Comparison of ENCODE assay signal across 18 cellular contexts in the genomic region with DNA sequence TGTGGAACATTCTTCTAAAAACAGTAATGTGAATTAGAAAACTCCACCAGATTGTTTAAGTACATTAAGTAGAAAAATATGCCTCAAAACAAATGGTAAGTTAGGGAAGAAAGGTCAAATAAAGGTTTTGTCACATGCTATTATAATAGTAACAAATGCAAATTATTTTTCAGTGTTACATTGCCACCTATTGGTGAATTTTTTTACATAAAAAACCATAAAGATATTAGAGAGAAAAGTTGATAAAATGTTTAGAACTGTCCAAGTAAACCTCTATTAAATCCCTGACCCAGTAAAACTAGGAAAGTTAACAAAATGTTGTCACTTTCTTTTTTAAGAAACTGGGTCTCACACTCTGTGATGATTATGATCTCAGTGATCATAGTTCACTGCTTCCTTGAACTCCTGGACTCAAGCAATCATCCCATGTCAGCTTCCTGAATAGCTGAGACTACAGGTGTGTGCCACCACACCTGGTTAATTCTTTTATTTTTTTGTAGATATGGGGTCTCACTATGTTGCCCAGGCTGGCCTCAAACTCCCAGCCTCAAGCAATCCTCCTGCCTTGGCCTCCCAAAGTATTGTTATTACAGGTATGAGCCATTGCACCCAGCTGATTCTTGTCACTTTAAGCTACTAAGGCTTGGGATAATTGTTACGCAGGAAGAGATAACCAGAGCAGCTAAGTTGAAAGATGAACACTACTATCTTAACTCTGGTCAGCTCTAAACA.
A peak's percentile ranks its signal among the peaks of the same experiment; 100 is the strongest.
DNase-seq lines count a peak whose midpoint lies in the region; ATAC-seq and TF ChIP-seq lines count a peak whose summit lies in the region.
"Had no signal": no experiment of that assay in that cellular context is flagged by ENCODE, and none has a peak within 500 bp of the region (broad histone marks: within the 10 kb centered on the region; RNA-seq: fewer than 3 reads in every experiment).

No MANE protein-coding gene starts in this region.

- H3K27ac ChIP-seq in SK-N-SH (ENCODE audit: low read depth in 2 of 2, low read length in 1 of 2) (no peak overlapping the region), spleen (no peak overlapping the region)
- H3K27ac ChIP-seq: SJSA1 had no signal

- intact Hi-C loops in spleen (cut with DNase I; ENCODE audit: low total_unique reads): no loop called here
- intact Hi-C loops in activated naive CD4-positive, alpha-beta T cell treated with anti-CD3 and anti-CD28 coated beads for 36 hours (cut with micrococcal nuclease): no loop called here

- 0 out of 2 replicates have a peak, but pooled peaks cover 6% of the 10 kb centered on the region for H4K20me1 ChIP-seq in SK-N-SH (ENCODE audit: insufficient read depth)

- peaks cover 46 to 52% of the 10 kb centered on the region in 2 experiments for H3K36me3 ChIP-seq in SK-N-SH (replicated peaks in 1 of 2; ENCODE audit: control insufficient read depth in 1 of 2, insufficient read depth in 2 of 2, low read length in 1 of 2)
- peaks cover 0 to 38% (median 8%) of the 10 kb centered on the region in 6 donors for H3K36me3 ChIP-seq in spleen

- H3K9me3 Mint-ChIP-seq in HFFc6 (no peaks in the 10 kb centered on the region), mesothelial cell of epicardium (peaks cover 23% of the 10 kb centered on the region)
- H3K9me3 Mint-ChIP-seq in activated naive CD4-positive, alpha-beta T cell treated with anti-CD3 and anti-CD28 coated beads for 36 hours: no peaks in the 10 kb centered on the region
- H3K9me3 Mint-ChIP-seq: activated naive CD4-positive, alpha-beta T cell treated with anti-CD3 and anti-CD28 coated beads, Interleukin-2, amount 10 ng/mL, durations not matched to agents 7 days and 5 days had no signal

- no peak for DNase-seq in AG10803 (ENCODE audit: low read depth)
- no peak for DNase-seq in HFFc6
- DNase-seq in SK-N-SH: no peak
- DNase-seq in fibroblast of the aortic adventitia (ENCODE audit: low read depth): peak; percentile 25
- no peak for DNase-seq in spleen
- no peak for DNase-seq in mesothelial cell of epicardium (ENCODE audit: low spot score in 2 of 2, unreplicated experiment in 2 of 2)
- DNase-seq in activated naive CD4-positive, alpha-beta T cell treated with anti-CD3 and anti-CD28 coated beads for 36 hours: no peak
- DNase-seq: activated naive CD4-positive, alpha-beta T cell treated with anti-CD3 and anti-CD28 coated beads, Interleukin-2, amount 10 ng/mL, durations not matched to agents 7 days and 5 days; caudate nucleus; hypothalamus; naive thymus-derived CD4-positive, alpha-beta T cell; NCI-H1694 treated with DMSO at 0.1 percent for 48 hours; NCI-H82; retina; stimulated activated CD4-positive, alpha-beta T cell treated with anti-CD3 and anti-CD28 coated beads, Interleukin-4, amount 100 ng/mL, for 24 hours had no signal

- H3K4me3 Mint-ChIP-seq in HFFc6 (no peak overlapping the region), mesothelial cell of epicardium (no peak overlapping the region)
- H3K4me3 Mint-ChIP-seq in activated naive CD4-positive, alpha-beta T cell treated with anti-CD3 and anti-CD28 coated beads for 36 hours: no peak overlapping the region
- H3K4me3 Mint-ChIP-seq: activated naive CD4-positive, alpha-beta T cell treated with anti-CD3 and anti-CD28 coated beads, Interleukin-2, amount 10 ng/mL, durations not matched to agents 7 days and 5 days; naive thymus-derived CD4-positive, alpha-beta T cell had no signal

- TF ChIP-seq POLR2A in GM18505 (IDR thresholded peaks at IDR 0.05; ENCODE audit: borderline replicate concordance, extremely low read depth, insufficient read depth, insufficient read length) (no peak), spleen (IDR thresholded peaks at IDR 0.05) (no peak)

- H3K9me2 ChIP-seq in SK-N-SH: no peaks in the 10 kb centered on the region

- H3K27me3 ChIP-seq in SK-N-SH (ENCODE audit: insufficient read depth): no peaks in the 10 kb centered on the region
- no peaks in the 10 kb centered on the region for H3K27me3 ChIP-seq in spleen (replicated peaks in 1 of 7)
- H3K27me3 ChIP-seq: SJSA1 had no signal

- H3K9me3 ChIP-seq in SK-N-SH (no peaks in the 10 kb centered on the region), spleen (no peaks in the 10 kb centered on the region)
- H3K9me3 ChIP-seq: SJSA1 had no signal

- TF ChIP-seq RAD21 in SK-N-SH (IDR thresholded peaks at IDR 0.05; ENCODE audit: low read length): 0 out of 2 replicates have a peak, but pooled peaks have one; percentile 14

- POLR2A ChIA-PET in SK-N-SH (lab: Yijun Ruan, JAX): no interaction called here

- H3K79me2 ChIP-seq in SK-N-SH (ENCODE audit: insufficient read depth): peaks cover 38% of the 10 kb centered on the region

- H3F3A ChIP-seq in SK-N-SH (replicated peaks; ENCODE audit: insufficient read depth): peaks cover 28% of the 10 kb centered on the region

- no peak overlapping the region for H3K9ac ChIP-seq in SK-N-SH

- TF ChIP-seq EP300 in SK-N-SH (IDR thresholded peaks at IDR 0.05; ENCODE audit: borderline replicate concordance in 1 of 2, low read depth in 1 of 2, low read length in 1 of 2): no peak

- no peak overlapping the region for H3K4me2 ChIP-seq in SK-N-SH

- H3K27me3 Mint-ChIP-seq in HFFc6 (ENCODE audit: insufficient read depth) (no peaks in the 10 kb centered on the region), mesothelial cell of epicardium (ENCODE audit: low read depth) (no peaks in the 10 kb centered on the region)
- H3K27me3 Mint-ChIP-seq in activated naive CD4-positive, alpha-beta T cell treated with anti-CD3 and anti-CD28 coated beads for 36 hours (ENCODE audit: low read depth): no peaks in the 10 kb centered on the region
- H3K27me3 Mint-ChIP-seq: activated naive CD4-positive, alpha-beta T cell treated with anti-CD3 and anti-CD28 coated beads, Interleukin-2, amount 10 ng/mL, durations not matched to agents 7 days and 5 days; naive thymus-derived CD4-positive, alpha-beta T cell had no signal

- H3K27ac Mint-ChIP-seq in HFFc6 (no peak overlapping the region; the same call in 1 of the 2 replicates), mesothelial cell of epicardium (no peak overlapping the region)
- no peak overlapping the region for H3K27ac Mint-ChIP-seq in activated naive CD4-positive, alpha-beta T cell treated with anti-CD3 and anti-CD28 coated beads for 36 hours
- H3K27ac Mint-ChIP-seq: activated naive CD4-positive, alpha-beta T cell treated with anti-CD3 and anti-CD28 coated beads, Interleukin-2, amount 10 ng/mL, durations not matched to agents 7 days and 5 days; naive thymus-derived CD4-positive, alpha-beta T cell had no signal

- H3K4me1 Mint-ChIP-seq in HFFc6 (ENCODE audit: low read depth): no peaks in the 10 kb centered on the region
- no peaks in the 10 kb centered on the region for H3K4me1 Mint-ChIP-seq in mesothelial cell of epicardium
- H3K4me1 Mint-ChIP-seq in activated naive CD4-positive, alpha-beta T cell treated with anti-CD3 and anti-CD28 coated beads for 36 hours (ENCODE audit: low read depth): peaks cover 3% of the 10 kb centered on the region

- H2AFZ ChIP-seq in SK-N-SH (ENCODE audit: low read depth): no peak overlapping the region

- 100% methylated on average over 1 of the region's 1 CpG for WGBS in SK-N-SH (ENCODE audit: low lambda C conversion rate)
- WGBS in spleen, 5 donors: 87 to 100% (median 97%) methylated on average over 1 of the region's 1 CpG

- H3K36me3 Mint-ChIP-seq in HFFc6 (ENCODE audit: low read depth): peaks cover 8% of the 10 kb centered on the region
- H3K36me3 Mint-ChIP-seq in mesothelial cell of epicardium: peaks cover 25% of the 10 kb centered on the region
- peaks cover 7% of the 10 kb centered on the region for H3K36me3 Mint-ChIP-seq in activated naive CD4-positive, alpha-beta T cell treated with anti-CD3 and anti-CD28 coated beads for 36 hours (ENCODE audit: low read depth)

- H3K4me3 ChIP-seq in AG10803 (ENCODE audit: low read length) (no peak overlapping the region), SK-N-SH (ENCODE audit: low read depth in 2 of 2, low read length in 1 of 2) (no peak overlapping the region), fibroblast of the aortic adventitia (ENCODE audit: low read depth, low read length) (no peak overlapping the region), spleen (no peak overlapping the region)
- H3K4me3 ChIP-seq: SJSA1 had no signal

- H3K4me1 ChIP-seq in SK-N-SH (ENCODE audit: control insufficient read depth in 1 of 2, insufficient read depth in 2 of 2, low read depth in 1 of 2, low read length in 1 of 2) (no peaks in the 10 kb centered on the region), spleen (no peaks in the 10 kb centered on the region)
- H3K4me1 ChIP-seq: SJSA1 had no signal

- ATAC-seq in GM18505 (IDR thresholded peaks at IDR 0.05; ENCODE audit: unreplicated experiment): no peak
- ATAC-seq: left lobe of liver; naive thymus-derived CD4-positive, alpha-beta T cell had no signal

- CTCF ChIA-PET in SK-N-SH (lab: Yijun Ruan, JAX): interaction anchor here (1.0 to 1.4 kb wide), 2 partner anchors 13 to 52 kb away, joined by 3 read pairs; no protein-coding TSS in a partner anchor
- CTCF ChIA-PET in activated naive CD4-positive, alpha-beta T cell treated with anti-CD3 and anti-CD28 coated beads for 36 hours (lab: Charles Lee): interaction anchor here (1.5 kb wide), 1 partner anchor 12 kb away, joined by 4 read pairs; no protein-coding TSS in a partner anchor

- TF ChIP-seq CTCF in AG10803 (conservative IDR thresholded peaks at IDR 0.05; ENCODE audit: low read length) (0 out of 2 replicates have a peak, but pooled peaks have one; percentile 18), HFFc6 (IDR thresholded peaks at IDR 0.05) (peak; percentile 60), SK-N-SH (IDR thresholded peaks at IDR 0.05) (peak; percentile 52), fibroblast of the aortic adventitia (IDR thresholded peaks at IDR 0.05; ENCODE audit: insufficient read depth, low read length) (no peak), spleen (IDR thresholded peaks at IDR 0.05 in 8 of 11, conservative IDR thresholded peaks at IDR 0.05 in 3 of 11) (no peak), mesothelial cell of epicardium (IDR thresholded peaks at IDR 0.05; ENCODE audit: unreplicated experiment) (no peak)

TF ChIP-seq in SK-N-SH, 30 proteins besides CTCF, POLR2A, EP300 and RAD21 (continues in another document):
- no peak for TF ChIP-seq FOXJ3 (CRISPR knock-in tag; IDR thresholded peaks at IDR 0.05)
- TF ChIP-seq GABPA (IDR thresholded peaks at IDR 0.05; ENCODE audit: low read depth): no peak

Comparison
In these comparisons a context has a peak if more than half of its experiments do, and no peak if none do; other contexts are left out.
1. CTCF ChIP-seq: peak in AG10803 (single experiment), HFFc6 (single experiment) and SK-N-SH (single experiment); none in fibroblast of the aortic adventitia (single experiment), spleen (0 of 11) and mesothelial cell of epicardium (single experiment).